In genomic region chr16:13438064-13438463, GRCh38 we compare ENCODE assay signal across 1 cellular context.
TF ChIP-seq lines count a peak whose summit lies in the region.

No MANE protein-coding gene starts in this region.

TF ChIP-seq in SK-N-SH, 30 proteins besides CTCF, POLR2A, EP300 and RAD21 (continued from another document):
- TF ChIP-seq PBX3 (IDR thresholded peaks at IDR 0.05): no peak
TF ChIP-seq in SK-N-SH: peak in this region for 0.
